16 cellular contexts compared by ENCODE assay signal in genomic region chr10:21184216-21184615, GRCh38.
DNase-seq lines count a peak whose midpoint lies in the region; ATAC-seq and TF ChIP-seq lines count a peak whose summit lies in the region.
"Had no signal": no experiment of that assay in that cellular context is flagged by ENCODE, and none has a peak within 500 bp of the region (broad histone marks: within the 10 kb centered on the region; RNA-seq: fewer than 3 reads in every experiment).

No MANE protein-coding gene starts in this region.

- H2AFZ ChIP-seq in neuron (ENCODE audit: low read depth, low read length): peak overlapping the region; percentile 3

- H3K4me1 ChIP-seq in neuron (ENCODE audit: insufficient read depth, low read length): peaks cover 19% of the 10 kb centered on the region
- H3K4me1 ChIP-seq: BLaER1 had no signal

- H3K27me3 Mint-ChIP-seq in naive thymus-derived CD8-positive, alpha-beta T cell: peaks cover 3 to 14% (median 8%) of the 10 kb centered on the region in 5 donors
- H3K27me3 Mint-ChIP-seq: central memory CD8-positive, alpha-beta T cell had no signal

- TF ChIP-seq CTCF in cardiac fibroblast (IDR thresholded peaks at IDR 0.05; ENCODE audit: low read depth, low read length): no peak

- H3K27ac Mint-ChIP-seq in naive thymus-derived CD8-positive, alpha-beta T cell: no peak overlapping the region

- DNase-seq in EH (ENCODE audit: low read depth): peak; percentile 6
- peak; percentile 18 for DNase-seq in NCI-H510A treated with DMSO at 0.1 percent for 48 hours (lab: John Stamatoyannopoulos, UW)
- peak; percentile 46 to 77 for DNase-seq in cardiac fibroblast (ENCODE audit: low read depth in 2 of 2)
- DNase-seq in naive thymus-derived CD8-positive, alpha-beta T cell: no peak
- no peak for DNase-seq in midbrain (lab: John Stamatoyannopoulos, UW)
- DNase-seq in islet precursor cell: no peak
- no peak for DNase-seq in D341Med (ENCODE audit: low spot score)
- DNase-seq: activated CD4-positive, alpha-beta T cell treated with anti-CD3 and anti-CD28 coated beads, Interleukin-2, amount 50 U/mL, for 48 hours; activated naive CD4-positive, alpha-beta T cell treated with Interleukin-2 at 50 U/mL for 16 hours; foreskin melanocyte; nucleus accumbens; OCI-M1; T1000 had no signal

- no peaks in the 10 kb centered on the region for H3K36me3 ChIP-seq in neuron (ENCODE audit: insufficient read depth, low read length)
- H3K36me3 ChIP-seq: BLaER1 had no signal

- peaks cover 0 to 7% (median 0%) of the 10 kb centered on the region in 3 donors for H3K36me3 Mint-ChIP-seq in naive thymus-derived CD8-positive, alpha-beta T cell

- no peaks in the 10 kb centered on the region for H3K27me3 ChIP-seq in neuron (ENCODE audit: insufficient read depth, low read length)
- H3K27me3 ChIP-seq: BLaER1 had no signal

- ATAC-seq in naive thymus-derived CD8-positive, alpha-beta T cell: no peak

- POLR2A ChIA-PET in naive thymus-derived CD8-positive, alpha-beta T cell (lab: Charles Lee): no interaction called here

- no peaks in the 10 kb centered on the region for H3K4me1 Mint-ChIP-seq in naive thymus-derived CD8-positive, alpha-beta T cell
- H3K4me1 Mint-ChIP-seq: central memory CD8-positive, alpha-beta T cell had no signal

- H3K4me3 ChIP-seq in cardiac fibroblast (replicated peaks in 1 of 2; ENCODE audit: low read depth in 2 of 2, low read length in 2 of 2): no peak overlapping the region
- no peak overlapping the region for H3K4me3 ChIP-seq in neuron (ENCODE audit: low read length)
- H3K4me3 ChIP-seq: BLaER1 had no signal

- H3K9me3 Mint-ChIP-seq in naive thymus-derived CD8-positive, alpha-beta T cell: peaks cover 0 to 18% (median 4%) of the 10 kb centered on the region in 9 donors

- no peak overlapping the region for H3K4me3 Mint-ChIP-seq in naive thymus-derived CD8-positive, alpha-beta T cell
- H3K4me3 Mint-ChIP-seq: central memory CD8-positive, alpha-beta T cell had no signal

- H3K9me3 ChIP-seq in neuron (ENCODE audit: low read length): peaks cover 1% of the 10 kb centered on the region
- H3K9me3 ChIP-seq: BLaER1 had no signal

Comparison
In these comparisons a context has a peak if more than half of its experiments do, and no peak if none do; other contexts are left out.
1. DNase-seq: peak in EH (single experiment), NCI-H510A treated with DMSO at 0.1 percent for 48 hours (single experiment) and cardiac fibroblast (2 of 2); none in naive thymus-derived CD8-positive, alpha-beta T cell (0 of 10), midbrain (single experiment), islet precursor cell (single experiment) and D341Med (single experiment).